In the genomic region with DNA sequence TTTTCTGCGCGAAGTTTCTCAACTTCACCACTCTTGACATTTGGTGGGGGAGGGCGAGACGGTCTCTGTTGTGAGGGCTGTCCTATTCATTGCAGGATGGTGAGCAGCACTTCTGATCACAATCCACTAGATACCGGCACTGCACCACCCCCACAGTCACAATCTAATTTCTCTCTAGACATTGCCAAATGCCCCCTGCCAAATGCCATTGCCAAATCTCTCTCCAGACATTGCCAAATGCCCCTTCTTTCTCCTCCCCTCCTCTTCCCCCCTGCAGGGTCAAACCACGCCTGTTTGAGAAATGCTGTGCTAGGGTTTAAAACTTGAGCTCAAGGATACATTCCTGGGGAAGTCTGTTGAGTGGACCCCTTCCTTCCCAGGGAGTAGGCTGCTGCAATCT, we compare ENCODE assay signal across 23 cellular contexts.
"Had no signal": no experiment of that assay in that cellular context is flagged by ENCODE, and none has a peak within 500 bp of the region (broad histone marks: within the 10 kb centered on the region; RNA-seq: fewer than 3 reads in every experiment).

No MANE protein-coding gene starts in this region.

- DNase-seq: cortex of kidney; effector CD4-positive, alpha-beta T cell; foreskin fibroblast; gastrocnemius medialis; head of caudate nucleus; left ventricle myocardium superior; lower lobe of right lung; naive thymus-derived CD8-positive, alpha-beta T cell; stimulated activated CD4-positive, alpha-beta T cell treated with anti-CD3 and anti-CD28 coated beads, Interleukin-2, amount 100 ng/mL, for 24 hours; stimulated activated CD4-positive, alpha-beta T cell treated with anti-CD3 and anti-CD28 coated beads, Interleukin-4, amount 100 ng/mL, for 24 hours; stimulated activated naive CD4-positive, alpha-beta T cell treated with Interleukin-2 at 50 U/mL for 16 hours; stomach; thyroid gland; trophoblast cell had no signal

- FAIRE-seq: keratinocyte had no signal

- H3K4me3 Mint-ChIP-seq: naive thymus-derived CD8-positive, alpha-beta T cell; neural progenitor cell; stimulated activated effector memory CD8-positive, alpha-beta T cell treated with anti-CD3 and anti-CD28 coated beads, Interleukin-12 subunit alpha, Interleukin-12 subunit beta, amount 100 ng/mL, for 72 hours had no signal

- H3K36me3 ChIP-seq: gastrocnemius medialis, lower lobe of right lung, neural progenitor cell, prostate gland, right atrium auricular region, stomach, thyroid gland, vagina had no signal

- H3K27ac Mint-ChIP-seq: neural progenitor cell; stimulated activated effector memory CD8-positive, alpha-beta T cell treated with anti-CD3 and anti-CD28 coated beads, Interleukin-12 subunit alpha, Interleukin-12 subunit beta, amount 100 ng/mL, for 72 hours had no signal

- H3K27me3 ChIP-seq: gastrocnemius medialis, neural progenitor cell, right atrium auricular region, stomach, thyroid gland, vagina had no signal

- H3K36me3 Mint-ChIP-seq: naive thymus-derived CD8-positive, alpha-beta T cell; neural progenitor cell; stimulated activated effector memory CD8-positive, alpha-beta T cell treated with anti-CD3 and anti-CD28 coated beads, Interleukin-12 subunit alpha, Interleukin-12 subunit beta, amount 100 ng/mL, for 72 hours had no signal

- H3K4me1 Mint-ChIP-seq: naive thymus-derived CD8-positive, alpha-beta T cell; stimulated activated effector memory CD8-positive, alpha-beta T cell treated with anti-CD3 and anti-CD28 coated beads, Interleukin-12 subunit alpha, Interleukin-12 subunit beta, amount 100 ng/mL, for 72 hours had no signal

- ATAC-seq: esophagus mucosa; gastrocnemius medialis; left ventricle myocardium superior; lower lobe of right lung; naive thymus-derived CD8-positive, alpha-beta T cell; sciatic nerve; stimulated activated effector memory CD8-positive, alpha-beta T cell treated with anti-CD3 and anti-CD28 coated beads, Interleukin-12 subunit alpha, Interleukin-12 subunit beta, amount 100 ng/mL, for 72 hours had no signal

- H3K4me1 ChIP-seq: gastrocnemius medialis, lower lobe of right lung, neural progenitor cell, prostate gland, right atrium auricular region, stomach, thyroid gland, vagina had no signal

- H3K9me3 ChIP-seq: gastrocnemius medialis, lower lobe of right lung, prostate gland, thyroid gland, vagina had no signal

- H3K9ac ChIP-seq: neural progenitor cell had no signal

- H2AFZ ChIP-seq: neural progenitor cell had no signal

- H3K27ac ChIP-seq: epithelial cell of prostate, gastrocnemius medialis, lower lobe of right lung, neural progenitor cell, prostate gland, right atrium auricular region, stomach, thyroid gland, vagina had no signal

- H3K4me2 ChIP-seq: neural progenitor cell had no signal

- H3K4me3 ChIP-seq: gastrocnemius medialis, lower lobe of right lung, neural progenitor cell, prostate gland, right atrium auricular region, stomach, thyroid gland, vagina had no signal
